In genomic region chr17:69906306-69906705, GRCh38 we compare ENCODE assay signal across 31 cellular contexts.
"Had no signal": no experiment of that assay in that cellular context is flagged by ENCODE, and none has a peak within 500 bp of the region (broad histone marks: within the 10 kb centered on the region; RNA-seq: fewer than 3 reads in every experiment).

No MANE protein-coding gene starts in this region.

- H3K9me3 ChIP-seq: ovary, psoas muscle, spleen, suprapubic skin, thoracic aorta, thyroid gland, tibial nerve, upper lobe of left lung, vagina had no signal

- H3K79me2 ChIP-seq: parathyroid adenoma had no signal

- ATAC-seq: naive thymus-derived CD4-positive, alpha-beta T cell; natural killer cell; psoas muscle; right cardiac atrium; sciatic nerve; stimulated activated memory B cell treated with anti-CD40 and anti-IgM and Interleukin-4, amounts not matched to agents 10 μg/mL and 1 μg/mL and 100 μg/mL, for 72 hours; stimulated activated naive CD8-positive, alpha-beta T cell treated with anti-CD3 and anti-CD28 coated beads, Interleukin-15, amount 100 ng/mL, for 72 hours; stimulated activated naive CD8-positive, alpha-beta T cell treated with anti-CD3 and anti-CD28 coated beads, Interleukin-15, Interleukin-2, amounts not matched to agents 100 U/mL and 50 U/mL, for 24 hours had no signal

- H3K36me3 ChIP-seq: neural progenitor cell, ovary, spleen, suprapubic skin, thoracic aorta, thyroid gland, tibial nerve, upper lobe of left lung, vagina had no signal

- H3K27me3 ChIP-seq: neural progenitor cell, ovary, spleen, suprapubic skin, thyroid gland, tibial nerve, upper lobe of left lung, vagina had no signal

- H3K27ac ChIP-seq: neural progenitor cell, ovary, parathyroid adenoma, psoas muscle, skin epidermis, spleen, suprapubic skin, thoracic aorta, upper lobe of left lung, vagina had no signal

- H3K9ac ChIP-seq: neural progenitor cell, parathyroid adenoma had no signal

- FAIRE-seq: urothelium cell line had no signal

- H3K4me1 ChIP-seq: neural progenitor cell, parathyroid adenoma, psoas muscle, spleen, suprapubic skin, vagina had no signal

- H2AFZ ChIP-seq: neural progenitor cell, parathyroid adenoma had no signal

- H3K4me2 ChIP-seq: neural progenitor cell, smooth muscle cell had no signal

- H3K4me3 ChIP-seq: neural progenitor cell, ovary, psoas muscle, skin epidermis, smooth muscle cell, spleen, suprapubic skin, thoracic aorta, thyroid gland, tibial nerve, upper lobe of left lung, vagina had no signal

- DNase-seq: naive thymus-derived CD4-positive, alpha-beta T cell; natural killer cell; occipital lobe; ovary; posterior cingulate gyrus; psoas muscle; right cardiac atrium; spleen; stimulated activated CD4-positive, alpha-beta T cell treated with anti-CD3 and anti-CD28 coated beads, Interleukin-12 subunit alpha, Interleukin-12 subunit beta, amount 100 ng/mL, for 4 hours; stimulated activated CD4-positive, alpha-beta T cell treated with anti-CD3 and anti-CD28 coated beads, Interleukin-1b, Interleukin-23, amount 100 ng/mL, for 48 hours; stimulated activated CD4-positive, alpha-beta T cell treated with anti-CD3 and anti-CD28 coated beads, Interleukin-4, amount 100 ng/mL, for 1 hour; stimulated activated CD4-positive, alpha-beta T cell treated with anti-CD3 and anti-CD28 coated beads, Interleukin-4, amount 100 ng/mL, for 4 hours; stimulated activated CD8-positive, alpha-beta memory T cell treated with anti-CD3 and anti-CD28 coated beads, Interleukin-4, amount 100 ng/mL, for 48 hours; stimulated activated naive CD4-positive, alpha-beta T cell; stimulated activated naive CD8-positive, alpha-beta T cell treated with anti-CD3 and anti-CD28 coated beads, Interleukin-15, amount 100 ng/mL, for 72 hours; stimulated activated naive CD8-positive, alpha-beta T cell treated with anti-CD3 and anti-CD28 coated beads, Interleukin-15, Interleukin-2, amounts not matched to agents 100 U/mL and 50 U/mL, for 24 hours; substantia nigra; thyroid gland; trophoblast cell; upper lobe of left lung had no signal
